20 cellular contexts compared by ENCODE assay signal in the genomic region with DNA sequence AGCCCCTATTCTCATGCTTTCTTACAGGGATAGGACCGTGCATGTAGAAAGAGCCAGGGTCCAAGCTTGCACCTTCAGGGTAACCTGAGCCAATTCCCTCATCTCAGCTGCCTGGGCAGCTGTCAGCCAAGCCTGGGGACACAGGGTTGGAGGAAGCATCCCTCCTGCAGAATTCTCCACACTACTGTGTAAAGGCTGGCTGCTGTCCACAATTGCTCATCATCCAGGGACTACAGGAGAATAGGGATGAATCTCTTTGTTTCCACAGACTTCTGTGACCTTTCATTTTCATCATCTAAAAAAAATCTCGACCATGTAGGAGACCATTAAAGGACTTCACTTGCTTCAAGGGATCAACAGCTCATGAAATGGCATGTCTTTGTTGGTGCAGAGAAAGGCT.
"Had no signal": no experiment of that assay in that cellular context is flagged by ENCODE, and none has a peak within 500 bp of the region (broad histone marks: within the 10 kb centered on the region; RNA-seq: fewer than 3 reads in every experiment).

No MANE protein-coding gene starts in this region.

- H3K9me3 ChIP-seq: esophagus muscularis mucosa, lower lobe of right lung, stomach, thoracic aorta, transverse colon had no signal

- H3K27me3 ChIP-seq: esophagus muscularis mucosa, stomach, transverse colon had no signal

- DNase-seq: central memory CD4-positive, alpha-beta T cell; effector CD8-positive, alpha-beta T cell; foreskin keratinocyte; kidney; left cardiac atrium; left ventricle myocardium inferior; lower lobe of right lung; naive thymus-derived CD4-positive, alpha-beta T cell; nephron progenitor cell; right cardiac atrium; stimulated activated CD4-positive, alpha-beta T cell treated with anti-CD3 and anti-CD28 coated beads, Interleukin-4, amount 100 ng/mL, for 24 hours; stomach; substantia nigra; transverse colon had no signal

- FAIRE-seq: endometrium, kidney had no signal

- H3K27ac ChIP-seq: coronary artery, epithelial cell of prostate, esophagus muscularis mucosa, foreskin keratinocyte, left ventricle myocardium inferior, lower lobe of right lung, thoracic aorta, transverse colon had no signal

- H3K4me3 ChIP-seq: coronary artery, esophagus muscularis mucosa, left ventricle myocardium inferior, lower lobe of right lung, stomach, thoracic aorta, transverse colon had no signal

- ATAC-seq: foreskin keratinocyte; left cardiac atrium; lower lobe of right lung; naive thymus-derived CD4-positive, alpha-beta T cell; right cardiac atrium; stimulated activated memory B cell treated with anti-CD40 and anti-IgM and Interleukin-4, amounts not matched to agents 10 μg/mL and 1 μg/mL and 100 μg/mL, for 72 hours had no signal

- H3K36me3 ChIP-seq: esophagus muscularis mucosa, left ventricle myocardium inferior, lower lobe of right lung, stomach, thoracic aorta, transverse colon had no signal

- H3K4me1 ChIP-seq: esophagus muscularis mucosa, foreskin keratinocyte, transverse colon had no signal
